In the genomic region with DNA sequence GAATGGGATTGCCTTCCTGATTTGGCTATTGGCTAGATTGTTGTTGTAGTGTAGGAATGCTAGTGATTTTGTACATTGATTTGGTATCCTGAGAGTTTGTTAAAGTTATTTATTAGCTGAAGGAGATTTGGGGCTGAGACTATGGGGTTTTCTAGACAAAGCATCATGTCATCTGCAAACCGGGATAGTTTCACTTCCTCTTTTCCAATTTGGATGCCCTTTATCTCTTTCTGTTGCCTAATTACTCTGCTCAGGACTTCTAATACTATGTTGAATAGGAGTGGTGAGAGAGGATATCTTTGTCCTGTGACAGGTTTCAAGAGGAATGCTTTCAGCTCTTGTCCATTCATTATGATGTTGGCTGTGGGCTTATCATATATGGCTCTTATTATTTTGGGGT, we compare ENCODE assay signal across 24 cellular contexts.
"Had no signal": no experiment of that assay in that cellular context is flagged by ENCODE, and none has a peak within 500 bp of the region (broad histone marks: within the 10 kb centered on the region; RNA-seq: fewer than 3 reads in every experiment).

No MANE protein-coding gene starts in this region.

- ATAC-seq: activated CD4-positive, alpha-beta T cell treated with anti-CD3 and anti-CD28 coated beads for 36 hours; activated T-helper 17 cell treated with anti-CD3 and anti-CD28 coated beads, Interleukin-2, amount 50 U/mL, for 72 hours; PC-3; T-helper 17 cell had no signal

- H3K9ac ChIP-seq: KMS-11 had no signal

- H3K36me3 Mint-ChIP-seq: activated naive CD4-positive, alpha-beta T cell treated with anti-CD3 and anti-CD28 coated beads, Interleukin-2, amount 10 ng/mL, durations not matched to agents 7 days and 5 days; activated naive CD8-positive, alpha-beta T cell treated with anti-CD3 and anti-CD28 coated beads for 36 hours had no signal

- H3K4me2 ChIP-seq: KMS-11 had no signal

- FAIRE-seq: RCC 7860, TTC549 had no signal

- H3K4me1 Mint-ChIP-seq: activated CD4-positive, alpha-beta memory T cell treated with anti-CD3 and anti-CD28 coated beads, Interleukin-2, amount 10 ng/mL, durations not matched to agents 7 days and 5 days; activated CD4-positive, alpha-beta T cell treated with anti-CD3 and anti-CD28 coated beads for 36 hours; activated naive CD4-positive, alpha-beta T cell treated with anti-CD3 and anti-CD28 coated beads, Interleukin-2, amount 10 ng/mL, durations not matched to agents 7 days and 5 days; activated naive CD8-positive, alpha-beta T cell treated with anti-CD3 and anti-CD28 coated beads for 36 hours; activated T-helper 17 cell treated with anti-CD3 and anti-CD28 coated beads, Interleukin-2, amount 50 U/mL, for 72 hours; T-helper 17 cell had no signal

- H3K27me3 Mint-ChIP-seq: activated CD4-positive, alpha-beta memory T cell treated with anti-CD3 and anti-CD28 coated beads, Interleukin-2, amount 10 ng/mL, durations not matched to agents 7 days and 5 days; activated CD4-positive, alpha-beta T cell treated with anti-CD3 and anti-CD28 coated beads for 36 hours; activated naive CD4-positive, alpha-beta T cell treated with anti-CD3 and anti-CD28 coated beads, Interleukin-2, amount 10 ng/mL, durations not matched to agents 7 days and 5 days; activated naive CD8-positive, alpha-beta T cell treated with anti-CD3 and anti-CD28 coated beads for 36 hours; activated T-helper 17 cell treated with anti-CD3 and anti-CD28 coated beads, Interleukin-2, amount 50 U/mL, for 72 hours; T-helper 17 cell had no signal

- H3K36me3 ChIP-seq: brain microvascular endothelial cell, cardiac muscle cell had no signal

- H3K27ac ChIP-seq: brain microvascular endothelial cell, cardiac muscle cell, KMS-11 had no signal

- DNase-seq: activated CD4-positive, alpha-beta memory T cell treated with anti-CD3 and anti-CD28 coated beads, Interleukin-2, amount 10 ng/mL, durations not matched to agents 7 days and 5 days; activated CD4-positive, alpha-beta T cell treated with anti-CD3 and anti-CD28 coated beads for 36 hours; activated CD4-positive, alpha-beta T cell treated with anti-CD3 and anti-CD28 coated beads, Interleukin-2, amount 50 U/mL, for 1 hour; activated gamma-delta T cell; activated naive CD4-positive, alpha-beta T cell treated with anti-CD3 and anti-CD28 coated beads, Interleukin-2, amount 10 ng/mL, durations not matched to agents 7 days and 5 days; activated naive CD8-positive, alpha-beta T cell treated with anti-CD3 and anti-CD28 coated beads for 36 hours; activated T-cell treated with anti-CD3 and anti-CD28 coated beads for 4 hours; activated T-cell treated with anti-CD3 and anti-CD28 coated beads, Interleukin-2, amount 50 U/mL, for 48 hours; brain microvascular endothelial cell; NCI-H1105; NCI-H146; NCI-H187 treated with DMSO at 0.1 percent for 48 hours; NCI-H2081 treated with DMSO at 0.1 percent for 48 hours; NCI-H446; NCI-H524; PC-3; SHP77; T-helper 17 cell; T-helper 9 cell had no signal

- H3K4me3 ChIP-seq: cardiac muscle cell had no signal

- H3K4me3 Mint-ChIP-seq: activated CD4-positive, alpha-beta memory T cell treated with anti-CD3 and anti-CD28 coated beads, Interleukin-2, amount 10 ng/mL, durations not matched to agents 7 days and 5 days; activated CD4-positive, alpha-beta T cell treated with anti-CD3 and anti-CD28 coated beads for 36 hours; activated naive CD4-positive, alpha-beta T cell treated with anti-CD3 and anti-CD28 coated beads, Interleukin-2, amount 10 ng/mL, durations not matched to agents 7 days and 5 days; activated naive CD8-positive, alpha-beta T cell treated with anti-CD3 and anti-CD28 coated beads for 36 hours; activated T-helper 17 cell treated with anti-CD3 and anti-CD28 coated beads, Interleukin-2, amount 50 U/mL, for 72 hours; T-helper 17 cell had no signal

- H3K27ac Mint-ChIP-seq: activated CD4-positive, alpha-beta memory T cell treated with anti-CD3 and anti-CD28 coated beads, Interleukin-2, amount 10 ng/mL, durations not matched to agents 7 days and 5 days; activated CD4-positive, alpha-beta T cell treated with anti-CD3 and anti-CD28 coated beads for 36 hours; activated naive CD4-positive, alpha-beta T cell treated with anti-CD3 and anti-CD28 coated beads, Interleukin-2, amount 10 ng/mL, durations not matched to agents 7 days and 5 days; activated naive CD8-positive, alpha-beta T cell treated with anti-CD3 and anti-CD28 coated beads for 36 hours; activated T-helper 17 cell treated with anti-CD3 and anti-CD28 coated beads, Interleukin-2, amount 50 U/mL, for 72 hours; T-helper 17 cell had no signal

- H3K27me3 ChIP-seq: brain microvascular endothelial cell, cardiac muscle cell had no signal
